1 cellular context compared by ENCODE assay signal in the genomic region with DNA sequence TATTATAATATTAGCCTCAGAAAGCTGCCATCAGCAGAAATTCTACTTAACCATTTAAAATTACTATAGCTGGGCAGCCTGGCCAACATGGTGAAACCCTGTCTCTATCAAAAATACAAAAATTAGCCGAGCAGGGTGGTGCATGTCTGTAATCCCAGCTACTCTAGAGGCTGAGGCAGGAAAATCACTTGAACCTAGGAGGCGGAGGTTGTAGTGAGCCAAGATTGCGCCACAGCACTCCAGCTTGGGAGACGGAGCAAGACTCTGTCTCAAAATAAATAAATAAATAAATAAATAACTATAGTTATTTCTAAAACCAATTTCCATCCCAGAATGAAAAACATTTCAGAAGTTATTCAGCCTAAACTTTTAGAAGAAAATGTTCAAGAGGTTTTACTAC.
TF ChIP-seq lines count a peak whose summit lies in the region.

No MANE protein-coding gene starts in this region.

TF ChIP-seq in HEK293T, 16 proteins besides CTCF, POLR2A, EP300 and RAD21 (continued from another document):
- TF ChIP-seq SUZ12 (IDR thresholded peaks at IDR 0.05) (no peak), FOXK2 (IDR thresholded peaks at IDR 0.05) (no peak), L3MBTL2 (conservative IDR thresholded peaks at IDR 0.05) (no peak), SP1 (IDR thresholded peaks at IDR 0.05) (no peak), FOXM1 (IDR thresholded peaks at IDR 0.05; ENCODE audit: borderline replicate concordance) (no peak), ZNF384 (IDR thresholded peaks at IDR 0.05) (no peak), ARNT (IDR thresholded peaks at IDR 0.05) (no peak)
